Comparison of ENCODE assay signal across 10 cellular contexts in genomic region chr5:73694089-73694488, GRCh38.
DNase-seq lines count a peak whose midpoint lies in the region; ATAC-seq, FAIRE-seq and TF ChIP-seq lines count a peak whose summit lies in the region.
"Had no signal": no experiment of that assay in that cellular context is flagged by ENCODE, and none has a peak within 500 bp of the region (broad histone marks: within the 10 kb centered on the region; RNA-seq: fewer than 3 reads in every experiment).

No MANE protein-coding gene starts in this region.

- DNase-seq in AG04450 (ENCODE audit: low read depth, low spot score) (no peak), GM19239 (ENCODE audit: insufficient read length, low spot score) (peak; percentile 23), GOT3 (lab: John Stamatoyannopoulos, UW) (no peak), mucosa of descending colon (no peak)
- DNase-seq in activated CD8-positive, alpha-beta T cell treated with anti-CD3 and anti-CD28 coated beads, Interleukin-2, amount 10 ng/mL, durations not matched to agents 7 days and 5 days = no peak
- no peak for DNase-seq in effector memory CD4-positive, alpha-beta T cell
- DNase-seq: NCI-H2171 had no signal

- TF ChIP-seq CTCF in AG04450 (IDR thresholded peaks at IDR 0.05; ENCODE audit: low read depth, low read length) (no peak), mucosa of descending colon (IDR thresholded peaks at IDR 0.05) (no peak)

- no peaks in the 10 kb centered on the region for H3K27me3 ChIP-seq in AG04450 (ENCODE audit: control insufficient read depth, insufficient read depth, low read length)
- H3K27me3 ChIP-seq in effector memory CD4-positive, alpha-beta T cell (replicated peaks; ENCODE audit: control insufficient read depth, insufficient read depth, low read length, poor library complexity, severe bottlenecking) = no peaks in the 10 kb centered on the region

- intact Hi-C loops in mucosa of descending colon (cut with DNase I, micrococcal nuclease) = loop anchor here in 1 of 2 donors (10.0 kb wide), 1 partner anchor 89 kb away; no protein-coding TSS in a partner anchor

- H3K27ac Mint-ChIP-seq in activated CD8-positive, alpha-beta T cell treated with anti-CD3 and anti-CD28 coated beads, Interleukin-2, amount 10 ng/mL, durations not matched to agents 7 days and 5 days = no peak overlapping the region
- H3K27ac Mint-ChIP-seq: CD14-positive monocyte had no signal

- POLR2A ChIA-PET in AG04450 (lab: Yijun Ruan, JAX) = no interaction called here
- POLR2A ChIA-PET in activated CD8-positive, alpha-beta T cell treated with anti-CD3 and anti-CD28 coated beads, Interleukin-2, amount 10 ng/mL, durations not matched to agents 7 days and 5 days (lab: Charles Lee) = no interaction called here

- H3K4me3 Mint-ChIP-seq in activated CD8-positive, alpha-beta T cell treated with anti-CD3 and anti-CD28 coated beads, Interleukin-2, amount 10 ng/mL, durations not matched to agents 7 days and 5 days = no peak overlapping the region

- H3K9me3 ChIP-seq in AG04450 (ENCODE audit: control insufficient read depth, insufficient read depth, low read length) = no peaks in the 10 kb centered on the region
- H3K9me3 ChIP-seq in effector memory CD4-positive, alpha-beta T cell (ENCODE audit: control insufficient read depth, low read length) = no peaks in the 10 kb centered on the region
- no peaks in the 10 kb centered on the region for H3K9me3 ChIP-seq in mucosa of descending colon

- peak; percentile 60 for ATAC-seq in HG02970 (IDR thresholded peaks at IDR 0.05; ENCODE audit: low FRiP score, unreplicated experiment)
- ATAC-seq in activated CD8-positive, alpha-beta T cell treated with anti-CD3 and anti-CD28 coated beads, Interleukin-2, amount 10 ng/mL, durations not matched to agents 7 days and 5 days = peak; percentile 51
- ATAC-seq in GM21360 (IDR thresholded peaks at IDR 0.05; ENCODE audit: unreplicated experiment) = no peak
- ATAC-seq in mucosa of descending colon = no peak

- peak overlapping the region; percentile 39 for H3K27ac ChIP-seq in AG04450 (ENCODE audit: low read depth, low read length)
- H3K27ac ChIP-seq in effector memory CD4-positive, alpha-beta T cell (ENCODE audit: insufficient read depth, low read length, poor library complexity, severe bottlenecking) = no peak overlapping the region

- peak; percentile 81 for FAIRE-seq in GM19239 (lab: Jason Lieb, UNC)

- H3K36me3 Mint-ChIP-seq in activated CD8-positive, alpha-beta T cell treated with anti-CD3 and anti-CD28 coated beads, Interleukin-2, amount 10 ng/mL, durations not matched to agents 7 days and 5 days (ENCODE audit: low read depth) = no peaks in the 10 kb centered on the region
- H3K36me3 Mint-ChIP-seq: CD14-positive monocyte had no signal

- no peak overlapping the region for H3K4me3 ChIP-seq in AG04450 (ENCODE audit: low read depth, low read length)
- H3K4me3 ChIP-seq in effector memory CD4-positive, alpha-beta T cell (ENCODE audit: insufficient read depth, low read depth, low read length, poor library complexity, severe bottlenecking) = no peak overlapping the region
- H3K4me3 ChIP-seq in mucosa of descending colon = no peak overlapping the region

- H3K9me3 Mint-ChIP-seq in activated CD8-positive, alpha-beta T cell treated with anti-CD3 and anti-CD28 coated beads, Interleukin-2, amount 10 ng/mL, durations not matched to agents 7 days and 5 days (ENCODE audit: insufficient read depth) = no peaks in the 10 kb centered on the region

- CTCF ChIA-PET in AG04450 (lab: Charles Lee) = interaction anchor here (0.5 to 3.5 kb wide), 11 partner anchors 16 to 910 kb away, joined by 3 to 40 read pairs (median 4); no protein-coding TSS in a partner anchor
- CTCF ChIA-PET in activated CD8-positive, alpha-beta T cell treated with anti-CD3 and anti-CD28 coated beads, Interleukin-2, amount 10 ng/mL, durations not matched to agents 7 days and 5 days (lab: Charles Lee) = interaction anchor here (0.8 to 3.5 kb wide), 11 partner anchors 17 to 157 kb away, joined by 3 to 28 read pairs (median 3); no protein-coding TSS in a partner anchor

- no peaks in the 10 kb centered on the region for H3K36me3 ChIP-seq in effector memory CD4-positive, alpha-beta T cell (ENCODE audit: control insufficient read depth, insufficient read depth, low read length)
- H3K36me3 ChIP-seq in mucosa of descending colon (ENCODE audit: low read depth) = no peaks in the 10 kb centered on the region

- H3K4me1 ChIP-seq in effector memory CD4-positive, alpha-beta T cell (ENCODE audit: control insufficient read depth, insufficient read depth, low read length, poor library complexity, severe bottlenecking) = no peaks in the 10 kb centered on the region
- no peaks in the 10 kb centered on the region for H3K4me1 ChIP-seq in mucosa of descending colon (ENCODE audit: low read depth)

- peaks cover 11% of the 10 kb centered on the region for H3K4me1 Mint-ChIP-seq in activated CD8-positive, alpha-beta T cell treated with anti-CD3 and anti-CD28 coated beads, Interleukin-2, amount 10 ng/mL, durations not matched to agents 7 days and 5 days (ENCODE audit: low read depth)

- H3K27me3 Mint-ChIP-seq in activated CD8-positive, alpha-beta T cell treated with anti-CD3 and anti-CD28 coated beads, Interleukin-2, amount 10 ng/mL, durations not matched to agents 7 days and 5 days (ENCODE audit: low read depth) = peaks cover 19% of the 10 kb centered on the region

Comparison
In these comparisons a context has a peak if more than half of its experiments do, and no peak if none do; other contexts are left out.
1. ATAC-seq: peak in HG02970 (single experiment) and activated CD8-positive, alpha-beta T cell treated with anti-CD3 and anti-CD28 coated beads, Interleukin-2, amount 10 ng/mL, durations not matched to agents 7 days and 5 days (single experiment); none in GM21360 (single experiment) and mucosa of descending colon (single experiment).